In genomic region chr19:18279516-18280246, GRCh38 we compare ENCODE assay signal across 8 cellular contexts. TPM values are rescaled to one million over a fixed set of nuclear protein-coding genes. Genes with fewer than 3 reads are reported as not detected.
DNase-seq lines count a peak whose midpoint lies in the region; ATAC-seq, FAIRE-seq and TF ChIP-seq lines count a peak whose summit lies in the region.

No MANE protein-coding gene starts in this region.

- H3K14ac ChIP-seq in H1 (ENCODE audit: insufficient read length) (no peak overlapping the region), mesenchymal stem cell (ENCODE audit: low read length in 2 of 2) (no peak overlapping the region)

- H2BK5ac ChIP-seq in H1 (ENCODE audit: low read depth, low read length) = no peak overlapping the region
- peak overlapping the region; percentile 49 for H2BK5ac ChIP-seq in mesenchymal stem cell (ENCODE audit: low read depth, low read length, poor library complexity, severe bottlenecking)

- H2AK5ac ChIP-seq in H1 (ENCODE audit: low read depth, low read length) (no peak overlapping the region), mesenchymal stem cell (ENCODE audit: low read length, severe bottlenecking) (no peak overlapping the region)

- H4K91ac ChIP-seq in H1 (replicated peaks; ENCODE audit: insufficient read length, low read length) = no peak overlapping the region
- peak overlapping the region; percentile 70 for H4K91ac ChIP-seq in mesenchymal stem cell (ENCODE audit: low read length)

- H2BK12ac ChIP-seq in H1 (ENCODE audit: low read depth, low read length) (no peak overlapping the region), mesenchymal stem cell (ENCODE audit: low read length in 2 of 2) (no peak overlapping the region)

- H3K23me2 ChIP-seq in H1 (ENCODE audit: low read depth, low read length) = peaks cover 10% of the 10 kb centered on the region; the same call in 1 of the 2 replicates

- WGBS in H1 (ENCODE audit: extremely low coverage in 1 of 2, insufficient coverage in 1 of 2, insufficient read length in 1 of 2, insufficient replicate concordance in 2 of 2, low coverage in 1 of 2, low lambda C conversion rate in 2 of 2, missing lambda C conversion rate in 1 of 2), 2 experiments = 4% methylated on average over 28 of the region's 55 CpGs; no CpG with 5 or more reads in 1 of the 2 experiments
- WGBS in mesenchymal stem cell = 0% methylated on average over 28 of the region's 55 CpGs

- no peak overlapping the region for H2BK15ac ChIP-seq in H1 (ENCODE audit: low read length)
- H2BK15ac ChIP-seq in mesenchymal stem cell (ENCODE audit: low read depth, poor library complexity, severe bottlenecking) = peak overlapping the region; percentile 30

- CTCF ChIA-PET in H1 (lab: Charles Lee; ENCODE audit: partially characterized antibody) = interaction anchor here (0.5 to 13.6 kb wide), 52 partner anchors 7 to 563 kb away, joined by 3 to 242 read pairs (median 6); partner anchors contain the start of genes GDF15, LSM4, PDE4C and SSBP4

- peaks cover 0 to 28% of the 10 kb centered on the region in 2 experiments; a peak in 3 of 4 replicates for H3K79me2 ChIP-seq in H1 (ENCODE audit: control insufficient read depth in 1 of 2, insufficient read depth in 2 of 2, low read length in 2 of 2)

- H2BK20ac ChIP-seq in H1 (ENCODE audit: low read length) = no peak overlapping the region

- H3K9ac ChIP-seq in H1 (replicated peaks in 1 of 4; ENCODE audit: extremely low read depth in 1 of 4, low read depth in 3 of 4, low read length in 3 of 4) = peak overlapping the region; percentile 73 to 99 (median 96)
- H3K9ac ChIP-seq in mesenchymal stem cell (ENCODE audit: low read length) = peak overlapping the region; percentile 100

- peak overlapping the region; percentile 47 for H4K5ac ChIP-seq in H1 (ENCODE audit: insufficient read length, low read depth, low read length)

- H3K4me2 ChIP-seq in H1 (ENCODE audit: insufficient read depth in 1 of 2, low read depth in 2 of 2, low read length in 2 of 2) (peak overlapping the region; percentile 44 to 71), mesenchymal stem cell (ENCODE audit: low read length, poor library complexity, severe bottlenecking) (peak overlapping the region; percentile 76)

- H3K36me3 ChIP-seq in H1 (ENCODE audit: control insufficient read depth in 2 of 4, insufficient read depth in 4 of 4, low read length in 3 of 4) (peaks cover 0 to 5% (median 3%) of the 10 kb centered on the region in 4 experiments; a peak in 3 of 8 replicates), mesenchymal stem cell (ENCODE audit: control insufficient read depth in 1 of 2, insufficient read depth in 2 of 2, low read depth in 1 of 2, low read length in 2 of 2) (peaks cover 24 to 25% of the 10 kb centered on the region in 2 experiments)

- no peak overlapping the region for H3K23ac ChIP-seq in H1 (ENCODE audit: insufficient read length)
- H3K23ac ChIP-seq in mesenchymal stem cell (ENCODE audit: low read length in 2 of 2) = peak overlapping the region in 1 of 2 experiments; percentile 95

- H4K8ac ChIP-seq in H1 (ENCODE audit: extremely low read depth, insufficient read depth, low read length) (peak overlapping the region; percentile 88), mesenchymal stem cell (ENCODE audit: low read length) (peak overlapping the region; percentile 61)

- H3K4me3 ChIP-seq in H1 (ENCODE audit: extremely low read depth in 1 of 4, insufficient read depth in 2 of 4, low read depth in 3 of 4, low read length in 4 of 4) (peak overlapping the region; percentile 88 to 99 (median 92)), mesenchymal stem cell (ENCODE audit: insufficient read depth in 1 of 2, low read depth in 1 of 2, low read length in 2 of 2) (peak overlapping the region; percentile 76 to 98)

- DNase-seq in GM10266 (ENCODE audit: extremely low spot score) (peak; percentile 97), HUDEP-2 (lab: John Stamatoyannopoulos, UW; ENCODE audit: unreplicated experiment in 76 of 76) (peak in 74 of 76 experiments; percentile 66 to 98 (median 94)), H1 (ENCODE audit: low read depth in 1 of 2, low spot score in 2 of 2) (peak; percentile 81 to 93), mesenchymal stem cell (peak; percentile 89)
- peak; percentile 86 for DNase-seq in NK-92 treated with Interleukin-12 subunit alpha and Interleukin-12 subunit beta, amount 100 ng/mL, for 24 hours (lab: John Stamatoyannopoulos, UW)
- DNase-seq in activated CD8-positive, alpha-beta memory T cell treated with anti-CD3 and anti-CD28 coated beads for 48 hours (ENCODE audit: low read depth in 2 of 3, low spot score in 2 of 3) = peak; percentile 61 to 75 (median 72)
- peak; percentile 79 to 88 (median 85) for DNase-seq in stimulated activated CD4-positive, alpha-beta T cell treated with anti-CD3 and anti-CD28 coated beads, TNF-alpha, amount 100 ng/mL, for 48 hours (ENCODE audit: low read depth in 3 of 3)

- H3K79me1 ChIP-seq in H1 (ENCODE audit: low read depth, low read length) (peaks cover 16% of the 10 kb centered on the region; the same call in 1 of the 2 replicates), mesenchymal stem cell (replicated peaks; ENCODE audit: low read length, poor library complexity, severe bottlenecking) (peaks cover 3% of the 10 kb centered on the region)

- H3K9me3 ChIP-seq in H1 (ENCODE audit: insufficient read depth in 2 of 2, low read depth in 1 of 2, low read length in 1 of 2) (no peaks in the 10 kb centered on the region), mesenchymal stem cell (ENCODE audit: control insufficient read depth, low read length) (no peaks in the 10 kb centered on the region)

- H2AFZ ChIP-seq in H1 (ENCODE audit: low read length) (no peak overlapping the region), mesenchymal stem cell (ENCODE audit: low read depth, low read length) (no peak overlapping the region)

- peak; percentile 87 to 93 for TF ChIP-seq RAD21 in H1 (IDR thresholded peaks at IDR 0.05 in 1 of 2, conservative IDR thresholded peaks at IDR 0.05 in 1 of 2; ENCODE audit: low read depth in 2 of 2, low read length in 2 of 2)

- H3K4ac ChIP-seq in H1 (replicated peaks; ENCODE audit: insufficient read length, low read depth, low read length) (no peak overlapping the region), mesenchymal stem cell (ENCODE audit: low read depth in 1 of 2, low read length in 2 of 2) (peak overlapping the region in 1 of 2 experiments; percentile 75)

- peak; percentile 29 to 68; a peak in 2 of 3 replicates for TF ChIP-seq POLR2A in H1 (IDR thresholded peaks at IDR 0.05; ENCODE audit: control extremely low read depth in 1 of 2, low read depth in 2 of 2, low read length in 2 of 2)

- H3K4me1 ChIP-seq in H1 (replicated peaks in 1 of 4; ENCODE audit: control insufficient read depth in 3 of 4, insufficient read depth in 4 of 4, low read length in 3 of 4) (peaks cover 4 to 14% (median 9%) of the 10 kb centered on the region in 4 experiments; a peak in 6 of 7 replicates), mesenchymal stem cell (ENCODE audit: control insufficient read depth, insufficient read depth, low read depth, low read length) (peaks cover 36% of the 10 kb centered on the region)

- H3K27me3 ChIP-seq in H1 (replicated peaks in 1 of 4; ENCODE audit: control insufficient read depth in 3 of 4, extremely low read depth in 1 of 4, insufficient read depth in 3 of 4, low read length in 3 of 4) (no peaks in the 10 kb centered on the region), mesenchymal stem cell (ENCODE audit: control insufficient read depth in 1 of 2, insufficient read depth in 1 of 2, low read length in 2 of 2) (no peaks in the 10 kb centered on the region)

- H3K18ac ChIP-seq in H1 (ENCODE audit: extremely low read depth, low read length) = no peak overlapping the region; the same call in none of the 2 replicates
- peak overlapping the region; percentile 58 to 96 for H3K18ac ChIP-seq in mesenchymal stem cell (ENCODE audit: low read depth in 1 of 2, low read length in 2 of 2)

- H4K20me1 ChIP-seq in H1 (replicated peaks in 1 of 2; ENCODE audit: control insufficient read depth in 1 of 2, insufficient read depth in 2 of 2, low read length in 2 of 2) = peaks cover 9 to 22% of the 10 kb centered on the region in 2 experiments

- FAIRE-seq in H1 (lab: Jason Lieb, UNC) = no peak

- TF ChIP-seq CTCF in GM10266 (IDR thresholded peaks at IDR 0.05; ENCODE audit: control insufficient read depth, insufficient read depth, low read depth, missing control alignments) = peak; percentile 92
- peak; percentile 86 to 95 (median 92) for TF ChIP-seq CTCF in H1 (IDR thresholded peaks at IDR 0.05; ENCODE audit: control extremely low read depth in 1 of 3, insufficient read depth in 1 of 3, low read depth in 1 of 3, low read length in 3 of 3)

- peak overlapping the region; percentile 36 for H3K56ac ChIP-seq in H1 (replicated peaks; ENCODE audit: insufficient read length, low read depth, low read length)

- H2BK120ac ChIP-seq in H1 (replicated peaks; ENCODE audit: low read depth, low read length) = no peak overlapping the region
- H2BK120ac ChIP-seq in mesenchymal stem cell (ENCODE audit: low read depth, low read length) = peak overlapping the region; percentile 54

- no peak; a peak in 1 of 3 replicates for TF ChIP-seq EP300 in H1 (IDR thresholded peaks at IDR 0.05; ENCODE audit: borderline replicate concordance in 1 of 2, low read depth in 2 of 2, low read length in 2 of 2)

- POLR2A ChIA-PET in H1 (lab: Charles Lee; ENCODE audit: partially characterized antibody) = interaction anchor here (0.5 to 10.3 kb wide), 35 partner anchors 7 to 866 kb away, joined by 3 to 237 read pairs (median 11); partner anchors contain the start of genes GDF15, IQCN, LSM4 and MPV17L2

- no peak for ATAC-seq in GM18519 (IDR thresholded peaks at IDR 0.05; ENCODE audit: low FRiP score, unreplicated experiment)

- H3K27ac ChIP-seq in H1 (ENCODE audit: low read depth, low read length) = peak overlapping the region; percentile 84; the same call in 1 of the 2 replicates
- peak overlapping the region; percentile 91 for H3K27ac ChIP-seq in mesenchymal stem cell (ENCODE audit: low read length, poor library complexity, severe bottlenecking)

RNA-seq across cellular contexts. Expression of gene JUND, which starts 1.7 kb away (rescaled TPM):
- total RNA-seq in H1 (2021; fragmentation: NEBNext Ultra II Directional; extraction: Animal tissue kit (Norgen Biotek cat#: 25700)) = 77.5 and 95.8 TPM in 2 replicates
- polyA plus RNA-seq in H1 (2011; rRNA removed) = 54.0 and 64.4 TPM in 2 replicates
- 88.8 TPM for polyA plus RNA-seq in H1 (2011; cell fraction: cytosol; rRNA removed)
- 97.7 TPM for polyA plus RNA-seq in H1 (2011; cell fraction: nucleus; rRNA removed)
- 15.6 to 62.2 TPM (median 61.4 TPM) in 4 replicates for polyA plus RNA-seq in H1 (2012, experiment 1 of 2)
- polyA plus RNA-seq in H1 (2012, experiment 2 of 2) = 20.8 TPM
- 45.5 TPM for polyA plus RNA-seq in H1 (2013, experiment 1 of 2)
- 50.7 TPM for polyA plus RNA-seq in H1 (2013, experiment 2 of 2)
- polyA minus RNA-seq in H1 (2011; rRNA and poly(A)+ RNA removed) = 21.2 and 23.0 TPM in 2 replicates
- polyA minus RNA-seq in H1 (2011; cell fraction: cytosol; rRNA and poly(A)+ RNA removed) = 115 TPM
- polyA minus RNA-seq in H1 (2011; cell fraction: nucleus; rRNA and poly(A)+ RNA removed) = 188 TPM
- polyA plus RNA-seq in mesenchymal stem cell (2013, experiment 1 of 2) = 173 TPM
- polyA plus RNA-seq in mesenchymal stem cell (2013, experiment 2 of 2) = 178 TPM

RNA-seq across cellular contexts. Expression of gene IQCN, which starts 5.4 kb away (rescaled TPM):
- total RNA-seq in H1 (2021; fragmentation: NEBNext Ultra II Directional; extraction: Animal tissue kit (Norgen Biotek cat#: 25700)) = 0.31 and 1.0 TPM in 2 replicates
- polyA plus RNA-seq in H1 (2011; rRNA removed) = 0.36 and 0.82 TPM in 2 replicates
- 0.45 TPM for polyA plus RNA-seq in H1 (2011; cell fraction: cytosol; rRNA removed)
- polyA plus RNA-seq in H1 (2011; cell fraction: nucleus; rRNA removed) = 4.0 TPM
- 0.22 to 0.46 TPM (median 0.31 TPM) in 4 replicates for polyA plus RNA-seq in H1 (2012, experiment 1 of 2)
- polyA plus RNA-seq in H1 (2012, experiment 2 of 2) = 0.18 TPM
- polyA plus RNA-seq in H1 (2013, experiment 1 of 2) = 0.12 TPM
- polyA plus RNA-seq in H1 (2013, experiment 2 of 2) = 0.15 TPM
- 0.98 and 1.9 TPM in 2 replicates for polyA minus RNA-seq in H1 (2011; rRNA and poly(A)+ RNA removed)
- polyA minus RNA-seq in H1 (2011; cell fraction: cytosol; rRNA and poly(A)+ RNA removed) = 0.51 TPM
- 3.5 TPM for polyA minus RNA-seq in H1 (2011; cell fraction: nucleus; rRNA and poly(A)+ RNA removed)
- polyA plus RNA-seq in mesenchymal stem cell (2013, experiment 1 of 2) = 0.30 TPM
- polyA plus RNA-seq in mesenchymal stem cell (2013, experiment 2 of 2) = 0.33 TPM

RNA-seq across cellular contexts. Expression of gene LSM4, which starts 43.2 kb away (rescaled TPM):
- total RNA-seq in H1 (2021; fragmentation: NEBNext Ultra II Directional; extraction: Animal tissue kit (Norgen Biotek cat#: 25700)) = 319 and 344 TPM in 2 replicates
- 302 and 380 TPM in 2 replicates for polyA plus RNA-seq in H1 (2011; rRNA removed)
- 472 TPM for polyA plus RNA-seq in H1 (2011; cell fraction: cytosol; rRNA removed)
- polyA plus RNA-seq in H1 (2011; cell fraction: nucleus; rRNA removed) = 307 TPM
- polyA plus RNA-seq in H1 (2012, experiment 1 of 2) = 245 to 329 TPM (median 314 TPM) in 4 replicates
- polyA plus RNA-seq in H1 (2012, experiment 2 of 2) = 316 TPM
- polyA plus RNA-seq in H1 (2013, experiment 1 of 2) = 312 TPM
- 316 TPM for polyA plus RNA-seq in H1 (2013, experiment 2 of 2)
- 47.1 and 48.2 TPM in 2 replicates for polyA minus RNA-seq in H1 (2011; rRNA and poly(A)+ RNA removed)
- 90.1 TPM for polyA minus RNA-seq in H1 (2011; cell fraction: cytosol; rRNA and poly(A)+ RNA removed)
- 101 TPM for polyA minus RNA-seq in H1 (2011; cell fraction: nucleus; rRNA and poly(A)+ RNA removed)
- polyA plus RNA-seq in mesenchymal stem cell (2013, experiment 1 of 2) = 97.6 TPM
- polyA plus RNA-seq in mesenchymal stem cell (2013, experiment 2 of 2) = 98.6 TPM

RNA-seq across cellular contexts. Expression of gene PDE4C, which starts 53.4 kb away (rescaled TPM):
- total RNA-seq in H1 (2021; fragmentation: NEBNext Ultra II Directional; extraction: Animal tissue kit (Norgen Biotek cat#: 25700)) = 2.3 and 2.7 TPM in 2 replicates
- 3.1 and 3.7 TPM in 2 replicates for polyA plus RNA-seq in H1 (2011; rRNA removed)
- 4.7 TPM for polyA plus RNA-seq in H1 (2011; cell fraction: cytosol; rRNA removed)
- polyA plus RNA-seq in H1 (2011; cell fraction: nucleus; rRNA removed) = 10.8 TPM
- 1.8 to 3.1 TPM (median 2.3 TPM) in 4 replicates for polyA plus RNA-seq in H1 (2012, experiment 1 of 2)
- 1.1 TPM for polyA plus RNA-seq in H1 (2012, experiment 2 of 2)
- polyA plus RNA-seq in H1 (2013, experiment 1 of 2) = 0.71 TPM
- 0.85 TPM for polyA plus RNA-seq in H1 (2013, experiment 2 of 2)
- 2.6 and 5.2 TPM in 2 replicates for polyA minus RNA-seq in H1 (2011; rRNA and poly(A)+ RNA removed)
- polyA minus RNA-seq in H1 (2011; cell fraction: cytosol; rRNA and poly(A)+ RNA removed) = 3.2 TPM
- 8.1 TPM for polyA minus RNA-seq in H1 (2011; cell fraction: nucleus; rRNA and poly(A)+ RNA removed)
- 0.04 TPM for polyA plus RNA-seq in mesenchymal stem cell (2013, experiment 1 of 2)
- polyA plus RNA-seq in mesenchymal stem cell (2013, experiment 2 of 2) = not detected
